24 cellular contexts compared by ENCODE assay signal in genomic region chr2:63742592-63742991, GRCh38.
"Had no signal": no experiment of that assay in that cellular context is flagged by ENCODE, and none has a peak within 500 bp of the region (broad histone marks: within the 10 kb centered on the region; RNA-seq: fewer than 3 reads in every experiment).

No MANE protein-coding gene starts in this region.

- H2AFZ ChIP-seq: parathyroid adenoma had no signal

- ATAC-seq: activated CD4-positive, alpha-beta T cell treated with anti-CD3 and anti-CD28 coated beads for 36 hours; activated T-cell treated with anti-CD3 and anti-CD28 coated beads, Interleukin-2, amount 50 U/mL, for 4 hours; esophagus mucosa; left lung; sciatic nerve; upper lobe of right lung had no signal

- H3K27me3 Mint-ChIP-seq: activated CD4-positive, alpha-beta T cell treated with anti-CD3 and anti-CD28 coated beads for 36 hours; activated naive CD8-positive, alpha-beta T cell treated with anti-CD3 and anti-CD28 coated beads for 36 hours had no signal

- H3K79me2 ChIP-seq: parathyroid adenoma had no signal

- H3K27ac Mint-ChIP-seq: activated B cell treated with CpG ODN at 0.5 μM for 24 hours; activated CD4-positive, alpha-beta T cell treated with anti-CD3 and anti-CD28 coated beads for 36 hours; activated T-helper 2 cell treated with anti-CD3 and anti-CD28 coated beads, Interferon-gamma antibody, Interleukin-2, Interleukin-4, amounts not matched to agents 10 μg/mL and 5 μg/mL and 100 μg/mL, durations not matched to agents 14 hours and 24 hours and 36 hours; T-helper 1 cell treated with Interleukin-12 subunit alpha and Interleukin-12 subunit beta and Interleukin-4 antibody, amounts not matched to agents 30 μg/mL and 1 μg/mL, for 36 hours had no signal

- H3K27me3 ChIP-seq: breast epithelium, left lung, upper lobe of right lung had no signal

- H3K4me1 ChIP-seq: breast epithelium, left lung, upper lobe of right lung had no signal

- H3K4me3 Mint-ChIP-seq: activated B cell treated with CpG ODN at 0.5 μM for 24 hours; activated CD4-positive, alpha-beta T cell treated with anti-CD3 and anti-CD28 coated beads for 36 hours; activated naive CD8-positive, alpha-beta T cell treated with anti-CD3 and anti-CD28 coated beads for 36 hours; activated T-cell treated with anti-CD3 and anti-CD28 coated beads, Interleukin-2, amount 50 U/mL, for 4 hours; central memory CD8-positive, alpha-beta T cell; T-helper 1 cell treated with Interleukin-12 subunit alpha and Interleukin-12 subunit beta and Interleukin-4 antibody, amounts not matched to agents 30 μg/mL and 1 μg/mL, for 36 hours had no signal

- H3K27ac ChIP-seq: breast epithelium, left lung, parathyroid adenoma, upper lobe of right lung had no signal

- H3K4me3 ChIP-seq: breast epithelium, left lung, upper lobe of right lung had no signal

- H3K9me3 Mint-ChIP-seq: activated naive CD8-positive, alpha-beta T cell treated with anti-CD3 and anti-CD28 coated beads for 36 hours; central memory CD8-positive, alpha-beta T cell; T-helper 1 cell treated with Interleukin-12 subunit alpha and Interleukin-12 subunit beta and Interleukin-4 antibody, amounts not matched to agents 30 μg/mL and 1 μg/mL, for 36 hours had no signal

- DNase-seq: activated B cell treated with CpG ODN at 0.5 μM for 24 hours; activated CD4-positive, alpha-beta T cell treated with anti-CD3 and anti-CD28 coated beads for 36 hours; activated CD4-positive, alpha-beta T cell treated with anti-CD3 and anti-CD28 coated beads, Interleukin-2, amount 50 U/mL, for 4 hours; activated CD8-positive, alpha-beta memory T cell treated with anti-CD3 and anti-CD28 coated beads for 24 hours; activated CD8-positive, alpha-beta memory T cell treated with anti-CD3 and anti-CD28 coated beads, Interleukin-2, amount 50 U/mL, for 4 hours; activated naive CD4-positive, alpha-beta T cell; activated naive CD8-positive, alpha-beta T cell treated with anti-CD3 and anti-CD28 coated beads for 36 hours; activated T-cell treated with anti-CD3 and anti-CD28 coated beads, Interleukin-2, amount 50 U/mL, for 4 hours; amniotic stem cell; effector memory CD4-positive, alpha-beta T cell; foreskin melanocyte; left lung; nucleus accumbens; stimulated activated CD4-positive, alpha-beta T cell treated with anti-CD3 and anti-CD28 coated beads, Interleukin-2, amount 100 ng/mL, for 48 hours; stimulated activated naive CD4-positive, alpha-beta T cell; T1000; upper lobe of right lung had no signal

- H3K9ac ChIP-seq: parathyroid adenoma had no signal

- H3K4me1 Mint-ChIP-seq: activated B cell treated with CpG ODN at 0.5 μM for 24 hours; central memory CD8-positive, alpha-beta T cell had no signal

- H3K9me3 ChIP-seq: breast epithelium, upper lobe of right lung had no signal

- H3K36me3 ChIP-seq: breast epithelium, left lung, upper lobe of right lung had no signal
